In genomic region chr1:162083273-162083672, GRCh38 we compare ENCODE assay signal across 4 cellular contexts.
TF ChIP-seq lines count a peak whose summit lies in the region.

No MANE protein-coding gene starts in this region.

TF ChIP-seq in HepG2, 621 proteins besides CTCF, POLR2A, EP300 and RAD21:
- TF ChIP-seq ZKSCAN8 (CRISPR knock-in tag; IDR thresholded peaks at IDR 0.05; ENCODE audit: borderline replicate concordance) (no peak), ZNF121 (CRISPR knock-in tag; IDR thresholded peaks at IDR 0.05) (peak; percentile 59; the same call in 1 of the 2 replicates), MEIS1 (CRISPR knock-in tag; IDR thresholded peaks at IDR 0.05; ENCODE audit: borderline replicate concordance) (no peak)

TF ChIP-seq in HEK293, 187 proteins besides CTCF, POLR2A, EP300 and RAD21:
- TF ChIP-seq ZNF121 (tag by site-specific recombination; IDR thresholded peaks at IDR 0.05) (0 out of 2 replicates have a peak, but pooled peaks have one; percentile 54), ZNF510 (tag by site-specific recombination; IDR thresholded peaks at IDR 0.05; ENCODE audit: insufficient replicate concordance) (no peak)

TF ChIP-seq in WTC11, 78 proteins besides CTCF, POLR2A, EP300 and RAD21:
- TF ChIP-seq USF1 (CRISPR knock-in tag; IDR thresholded peaks at IDR 0.05) (no peak), ZNF121 (CRISPR knock-in tag; IDR thresholded peaks at IDR 0.05) (peak; percentile 54; the same call in 1 of the 2 replicates)

TF ChIP-seq in K562, 482 proteins besides CTCF, POLR2A, EP300 and RAD21:
- TF ChIP-seq ZNF121 (CRISPR knock-in tag; conservative IDR thresholded peaks at IDR 0.05), result peak; percentile 58; the same call in 1 of the 2 replicates
- no peak for TF ChIP-seq GATA2 (CRISPR knock-in tag; IDR thresholded peaks at IDR 0.05)
